Comparison of ENCODE assay signal across 8 cellular contexts in genomic region chr1:121097127-121097866, GRCh38.
A peak's percentile ranks its signal among the peaks of the same experiment; 100 is the strongest.
DNase-seq lines count a peak whose midpoint lies in the region; TF ChIP-seq lines count a peak whose summit lies in the region.
"Not testable (repeated sequence)": the region's sequence is repeated elsewhere in the genome, so short reads cannot be mapped to it uniquely, and the experiment has no call there.

No MANE protein-coding gene starts in this region.

- not testable (repeated sequence) for H3K4me1 Mint-ChIP-seq in activated T-helper 2 cell treated with anti-CD3 and anti-CD28 coated beads, Interferon-gamma antibody, Interleukin-2, Interleukin-4, amounts not matched to agents 10 μg/mL and 5 μg/mL and 100 μg/mL, durations not matched to agents 14 hours and 24 hours and 36 hours (ENCODE audit: low read depth); neural crest cell

- H3K36me3 Mint-ChIP-seq in activated T-helper 2 cell treated with anti-CD3 and anti-CD28 coated beads, Interferon-gamma antibody, Interleukin-2, Interleukin-4, amounts not matched to agents 10 μg/mL and 5 μg/mL and 100 μg/mL, durations not matched to agents 14 hours and 24 hours and 36 hours (ENCODE audit: low read depth); neural crest cell (ENCODE audit: low read depth): not testable (repeated sequence)

- not testable (repeated sequence) for H3K9me3 Mint-ChIP-seq in activated T-helper 2 cell treated with anti-CD3 and anti-CD28 coated beads, Interferon-gamma antibody, Interleukin-2, Interleukin-4, amounts not matched to agents 10 μg/mL and 5 μg/mL and 100 μg/mL, durations not matched to agents 14 hours and 24 hours and 36 hours; neural crest cell

- H3K27me3 ChIP-seq in H7 (ENCODE audit: control insufficient read depth, insufficient read depth, low read length), result not testable (repeated sequence)

- intact Hi-C loops in activated T-helper 2 cell treated with anti-CD3 and anti-CD28 coated beads, Interferon-gamma antibody, Interleukin-2, Interleukin-4, amounts not matched to agents 10 μg/mL and 5 μg/mL and 100 μg/mL, durations not matched to agents 14 hours and 24 hours and 36 hours (cut with micrococcal nuclease), result not testable (repeated sequence)

- H3K4me3 ChIP-seq in H7 (ENCODE audit: insufficient read depth, low read depth, low read length), result peak overlapping the region; percentile 44
- peak overlapping the region; percentile 19 for H3K4me3 ChIP-seq in fibroblast of pulmonary artery (replicated peaks; ENCODE audit: low read depth, low read length)

- DNase-seq in EH (ENCODE audit: low read depth) (peak; percentile 57), SIG-M5 treated with dmso at 0.1 percent for 504 hours (lab: John Stamatoyannopoulos, UW; ENCODE audit: unreplicated experiment) (peak; percentile 23), fibroblast of pulmonary artery (ENCODE audit: low read depth) (peak; percentile 49), neural crest cell (ENCODE audit: low read depth, low spot score) (peak; percentile 71)
- DNase-seq in H7, result not testable (repeated sequence)
- peak; percentile 80 for DNase-seq in activated T-helper 2 cell treated with anti-CD3 and anti-CD28 coated beads, Interferon-gamma antibody, Interleukin-2, Interleukin-4, amounts not matched to agents 10 μg/mL and 5 μg/mL and 100 μg/mL, durations not matched to agents 14 hours and 24 hours and 36 hours (ENCODE audit: low spot score)
- DNase-seq in stimulated activated CD8-positive, alpha-beta memory T cell treated with anti-CD3 and anti-CD28 coated beads, Interleukin-7, amount 100 ng/mL, for 48 hours (ENCODE audit: extremely low read depth in 1 of 2, low read depth in 1 of 2), result peak; percentile 69 to 76

- not testable (repeated sequence) for H3K36me3 ChIP-seq in H7 (replicated peaks; ENCODE audit: control insufficient read depth, insufficient read depth, low read length)

- peak overlapping the region; percentile 57 for H3K4me3 Mint-ChIP-seq in activated T-helper 2 cell treated with anti-CD3 and anti-CD28 coated beads, Interferon-gamma antibody, Interleukin-2, Interleukin-4, amounts not matched to agents 10 μg/mL and 5 μg/mL and 100 μg/mL, durations not matched to agents 14 hours and 24 hours and 36 hours (ENCODE audit: low read depth)
- not testable (repeated sequence) for H3K4me3 Mint-ChIP-seq in neural crest cell

- not testable (repeated sequence) for H3K27ac Mint-ChIP-seq in activated T-helper 2 cell treated with anti-CD3 and anti-CD28 coated beads, Interferon-gamma antibody, Interleukin-2, Interleukin-4, amounts not matched to agents 10 μg/mL and 5 μg/mL and 100 μg/mL, durations not matched to agents 14 hours and 24 hours and 36 hours; neural crest cell (ENCODE audit: unreplicated experiment)

- TF ChIP-seq CTCF in LNCAP (IDR thresholded peaks at IDR 0.05), result peak; percentile 57
- peak; percentile 10 for TF ChIP-seq CTCF in fibroblast of pulmonary artery (IDR thresholded peaks at IDR 0.05; ENCODE audit: low read length, missing control alignments)
- TF ChIP-seq CTCF in neural crest cell (conservative IDR thresholded peaks at IDR 0.05), result peak; percentile 64

- not testable (repeated sequence) for H3K27me3 Mint-ChIP-seq in activated T-helper 2 cell treated with anti-CD3 and anti-CD28 coated beads, Interferon-gamma antibody, Interleukin-2, Interleukin-4, amounts not matched to agents 10 μg/mL and 5 μg/mL and 100 μg/mL, durations not matched to agents 14 hours and 24 hours and 36 hours (ENCODE audit: low read depth); neural crest cell (ENCODE audit: low read depth)

Comparison
In these comparisons a context has a peak if more than half of its experiments do, and no peak if none do; other contexts are left out.
1. CTCF ChIP-seq: peak in every context shown above with its lines; median percentile 64 in neural crest cell; 57 in LNCAP; 10 in fibroblast of pulmonary artery.